ENCODE assay signal across 8 cellular contexts in the genomic region with DNA sequence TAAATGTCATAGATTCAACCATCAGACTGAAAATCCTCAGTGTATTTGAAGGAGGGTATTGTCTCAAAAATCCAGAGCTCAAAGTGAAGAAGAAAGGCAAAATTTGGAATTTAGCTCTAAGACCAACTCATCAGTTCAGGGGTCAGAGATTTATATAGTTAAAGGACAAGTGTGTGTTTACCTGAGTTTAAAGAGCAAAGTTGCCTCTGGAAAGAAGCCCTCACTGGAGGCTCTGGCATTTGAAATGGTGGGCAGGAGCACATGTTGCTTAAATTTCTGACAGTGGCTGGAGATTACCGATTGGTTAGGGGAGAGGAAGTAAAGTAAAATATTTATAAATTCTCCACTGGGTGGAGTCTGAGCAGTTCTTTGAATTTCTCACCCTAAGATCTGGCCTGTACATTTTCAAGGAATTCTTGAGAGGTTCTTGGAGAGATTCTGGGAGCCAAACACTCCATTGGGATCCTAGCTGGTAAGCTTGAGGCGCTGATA. TPM values are rescaled to one million over a fixed set of nuclear protein-coding genes. Genes with fewer than 3 reads are reported as not detected.
DNase-seq lines count a peak whose midpoint lies in the region; ATAC-seq, FAIRE-seq and TF ChIP-seq lines count a peak whose summit lies in the region.

Gene KYNU (plus strand): TSS at position 400 of the 492 bp plus-strand sequence. CDS start 7,704 bp downstream, outside the sequence.

- ATAC-seq in GM18511 (IDR thresholded peaks at IDR 0.05; ENCODE audit: unreplicated experiment) (peak; percentile 65), HG02678 (IDR thresholded peaks at IDR 0.05; ENCODE audit: unreplicated experiment) (peak; percentile 67), lung (ENCODE audit: insufficient read depth, low FRiP score) (no peak)

- H3K4me1 ChIP-seq in OCI-LY3 (ENCODE audit: low read length) (peaks cover 65% of the 10 kb centered on the region), lung (ENCODE audit: control insufficient read depth in 2 of 2, insufficient read depth in 2 of 2, low read length in 2 of 2) (no peaks in the 10 kb centered on the region), small intestine (ENCODE audit: control insufficient read depth in 2 of 2, insufficient read depth in 1 of 2, low read depth in 1 of 2, low read length in 1 of 2) (no peaks in the 10 kb centered on the region)

- peak within 1 kb of the TSS; percentile 74 for H3K4me3 ChIP-seq in OCI-LY3 (ENCODE audit: low read length)
- no peak within 1 kb of the TSS for H3K4me3 ChIP-seq in lung
- H3K4me3 ChIP-seq in small intestine (ENCODE audit: low read depth in 1 of 2, low read length in 2 of 2): no peak within 1 kb of the TSS

- H2AFZ ChIP-seq in OCI-LY3 (ENCODE audit: low read depth, low read length): peak within 1 kb of the TSS; percentile 67

- no peaks in the 10 kb centered on the region for H3K9me3 ChIP-seq in OCI-LY3 (ENCODE audit: insufficient read depth, low read length)
- H3K9me3 ChIP-seq in lung (ENCODE audit: control insufficient read depth in 2 of 2, insufficient read depth in 1 of 2, low read length in 1 of 2): no peaks in the 10 kb centered on the region
- H3K9me3 ChIP-seq in small intestine (ENCODE audit: control insufficient read depth, low read depth): no peaks in the 10 kb centered on the region

- H4K20me1 ChIP-seq in OCI-LY3 (ENCODE audit: insufficient read depth, low read length): no peaks in the 10 kb centered on the region

- TF ChIP-seq CTCF in OCI-LY3 (IDR thresholded peaks at IDR 0.05; ENCODE audit: low read depth, low read length): no peak; the same call in 1 of the 2 replicates
- no peak for TF ChIP-seq CTCF in lung (IDR thresholded peaks at IDR 0.05; ENCODE audit: control extremely low read depth, extremely low read depth)
- TF ChIP-seq CTCF in RWPE1 (conservative IDR thresholded peaks at IDR 0.05; ENCODE audit: low read depth): no peak

- no peaks in the 10 kb centered on the region for H3K27me3 ChIP-seq in OCI-LY3 (ENCODE audit: low read depth, low read length)
- no peaks in the 10 kb centered on the region for H3K27me3 ChIP-seq in lung (ENCODE audit: control insufficient read depth, insufficient read depth)
- no peaks in the 10 kb centered on the region for H3K27me3 ChIP-seq in small intestine (ENCODE audit: control insufficient read depth in 2 of 2, insufficient read depth in 2 of 2, low read length in 2 of 2)

- H3K36me3 ChIP-seq in OCI-LY3 (replicated peaks; ENCODE audit: low read depth, low read length): peaks cover 3% of the 10 kb centered on the region
- no peaks in the 10 kb centered on the region for H3K36me3 ChIP-seq in lung (ENCODE audit: control insufficient read depth in 2 of 2, insufficient read depth in 2 of 2, low read length in 2 of 2)
- H3K36me3 ChIP-seq in small intestine (ENCODE audit: control insufficient read depth in 2 of 2, insufficient read depth in 2 of 2, low read length in 2 of 2): no peaks in the 10 kb centered on the region

- POLR2A ChIA-PET in RWPE1 (lab: Yijun Ruan, JAX; ENCODE audit: low non-redundant PET): no interaction called here

- CTCF ChIA-PET in RWPE1 (lab: Yijun Ruan, JAX): no interaction called here

- H3K27ac ChIP-seq in OCI-LY3 (ENCODE audit: low read length) (peak within 1 kb of the TSS; percentile 90), lung (ENCODE audit: low read depth in 1 of 2, low read length in 1 of 2) (no peak within 1 kb of the TSS), small intestine (ENCODE audit: low read depth in 1 of 2, low read length in 1 of 2) (no peak within 1 kb of the TSS), RWPE1 (no peak within 1 kb of the TSS)

- H3K4me2 ChIP-seq in OCI-LY3 (ENCODE audit: low read length): peak within 1 kb of the TSS; percentile 82

- DNase-seq in lung (ENCODE audit: low spot score) (no peak), middle frontal gyrus (ENCODE audit: extremely low spot score, low spot score) (no peak), 8988T (no peak), small intestine (no peak), RWPE1 (ENCODE audit: low spot score) (no peak)

- peak within 1 kb of the TSS; percentile 80 for H3K9ac ChIP-seq in OCI-LY3 (ENCODE audit: low read length)

- H3K79me2 ChIP-seq in OCI-LY3 (ENCODE audit: low read length): peaks cover 6% of the 10 kb centered on the region; the same call in 1 of the 2 replicates

- FAIRE-seq in small intestine (lab: Jason Lieb, UNC): no peak

- 51 to 67% methylated on average over 2 of the region's 2 CpGs for WGBS in lung, 2 donors
- WGBS in small intestine, 3 donors: 61 to 64% (median 63%) methylated on average over 2 of the region's 2 CpGs

RNA-seq across cellular contexts. Expression of gene KYNU, which starts in this region (rescaled TPM):
- 10 to 100 TPM; 15.5 to 18.7 TPM for total RNA-seq in lung
- 10 to 100 TPM in 1 of 2 donors, 1 to 10 TPM in 1; 6.4 to 33.9 TPM for polyA plus RNA-seq in lung
- polyA plus RNA-seq in small intestine: 1 to 10 TPM in 2 of 3 donors, under 1 TPM in 1; 0.67 to 2.2 (median 1.9) TPM
